ENCODE assay signal across 21 cellular contexts in the genomic region with DNA sequence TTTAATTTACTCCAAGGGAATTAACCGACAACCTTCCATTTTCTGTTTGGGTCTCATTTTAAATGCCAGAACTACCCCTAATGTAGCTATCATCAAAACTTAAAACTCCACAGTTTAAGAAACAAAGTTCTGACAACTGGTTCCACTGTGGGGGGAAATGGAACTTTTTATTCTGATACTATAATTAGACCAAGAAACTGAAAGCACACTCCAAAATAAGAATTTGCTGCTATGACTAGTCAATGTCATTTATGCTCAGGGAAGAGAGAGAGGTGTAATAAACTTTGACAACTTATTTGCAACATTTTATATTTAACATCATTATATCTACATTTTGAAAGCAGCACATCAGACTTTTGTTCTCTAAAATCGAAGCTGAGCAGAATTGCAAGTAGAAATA.
"Had no signal": no experiment of that assay in that cellular context is flagged by ENCODE, and none has a peak within 500 bp of the region (broad histone marks: within the 10 kb centered on the region; RNA-seq: fewer than 3 reads in every experiment).

No MANE protein-coding gene starts in this region.

- H3K4me3 ChIP-seq: dorsolateral prefrontal cortex, lower lobe of right lung, ovary, psoas muscle, sigmoid colon, suprapubic skin, transverse colon, upper lobe of right lung, uterus had no signal

- H3K9me3 ChIP-seq: lower lobe of right lung, ovary, psoas muscle, sigmoid colon, suprapubic skin, transverse colon, upper lobe of right lung, uterus had no signal

- H3K4me1 ChIP-seq: lower lobe of right lung, psoas muscle, sigmoid colon, suprapubic skin, transverse colon, upper lobe of right lung, uterus had no signal

- DNase-seq: dorsolateral prefrontal cortex; effector CD4-positive, alpha-beta T cell; left ventricle myocardium superior; lower lobe of right lung; naive thymus-derived CD8-positive, alpha-beta T cell; occipital lobe; ovary; posterior cingulate gyrus; psoas muscle; right cardiac atrium; sigmoid colon; stimulated activated CD4-positive, alpha-beta T cell treated with anti-CD3 and anti-CD28 coated beads, Interleukin-2, amount 100 ng/mL, for 24 hours; stimulated activated CD4-positive, alpha-beta T cell treated with anti-CD3 and anti-CD28 coated beads, Interleukin-4, amount 100 ng/mL, for 24 hours; stimulated activated naive CD4-positive, alpha-beta T cell treated with Interleukin-2 at 50 U/mL for 16 hours; transverse colon; upper lobe of right lung; uterus had no signal

- H3K27ac ChIP-seq: dorsolateral prefrontal cortex, lower lobe of right lung, ovary, psoas muscle, sigmoid colon, suprapubic skin, transverse colon, upper lobe of right lung, uterus had no signal

- H3K27me3 ChIP-seq: ovary, sigmoid colon, upper lobe of right lung, uterus had no signal

- FAIRE-seq: frontal cortex, keratinocyte had no signal

- ATAC-seq: left ventricle myocardium superior; lower lobe of right lung; naive thymus-derived CD8-positive, alpha-beta T cell; psoas muscle; right cardiac atrium; stimulated activated effector memory CD8-positive, alpha-beta T cell treated with anti-CD3 and anti-CD28 coated beads, Interleukin-12 subunit alpha, Interleukin-12 subunit beta, amount 100 ng/mL, for 72 hours; upper lobe of right lung had no signal

- H3K36me3 ChIP-seq: lower lobe of right lung, ovary, sigmoid colon, suprapubic skin, transverse colon, upper lobe of right lung, uterus had no signal
